8 cellular contexts compared by ENCODE assay signal in the genomic region with DNA sequence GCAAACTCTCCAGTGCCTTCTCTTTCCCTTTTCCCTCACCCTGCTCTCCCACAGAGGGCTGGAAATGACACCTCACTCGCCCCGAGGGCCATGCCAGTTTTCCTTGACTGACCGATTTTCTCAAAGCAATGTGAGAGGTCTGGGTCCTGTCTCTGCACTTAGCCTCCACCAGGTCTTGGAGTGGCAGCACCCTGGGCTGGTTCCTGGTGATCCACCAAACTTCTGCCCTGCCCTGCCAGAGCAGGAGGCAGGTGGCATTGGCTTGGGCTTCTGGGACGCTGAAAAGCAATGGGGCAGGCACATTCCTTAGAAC.
DNase-seq lines count a peak whose midpoint lies in the region; ATAC-seq, FAIRE-seq and TF ChIP-seq lines count a peak whose summit lies in the region.

No MANE protein-coding gene starts in this region.

- FAIRE-seq in HepG2 (lab: Jason Lieb, UNC), result no peak

- peaks cover 5% of the 10 kb centered on the region for H3K36me3 Mint-ChIP-seq in activated T-cell treated with anti-CD3 and anti-CD28 coated beads, Interleukin-2, amount 50 U/mL, for 24 hours (ENCODE audit: low read depth)
- H3K36me3 Mint-ChIP-seq in activated naive CD8-positive, alpha-beta T cell treated with anti-CD3 and anti-CD28 coated beads for 36 hours, result peaks cover 5% of the 10 kb centered on the region

- H3K9me3 ChIP-seq in HepG2 (ENCODE audit: low read length) (no peaks in the 10 kb centered on the region), thoracic aorta (no peaks in the 10 kb centered on the region)

- H4K20me1 ChIP-seq in HepG2 (ENCODE audit: insufficient read depth, low read length), result no peaks in the 10 kb centered on the region; the same call in 1 of the 2 replicates

- H3K9ac ChIP-seq in HepG2 (ENCODE audit: insufficient read depth, low read depth, low read length), result peak overlapping the region; percentile 88

- peak; percentile 51 for DNase-seq in activated T-cell treated with anti-CD3 and anti-CD28 coated beads, Interleukin-2, amount 50 U/mL, for 24 hours
- DNase-seq in activated T-cell treated with anti-CD3 and anti-CD28 coated beads for 4 hours, result no peak
- no peak for DNase-seq in activated naive CD8-positive, alpha-beta T cell treated with anti-CD3 and anti-CD28 coated beads for 36 hours
- no peak for DNase-seq in HepG2 (ENCODE audit: low spot score)
- DNase-seq in thoracic aorta (ENCODE audit: low spot score), result no peak
- no peak for DNase-seq in GM03348 (ENCODE audit: low spot score)
- DNase-seq in superior temporal gyrus (ENCODE audit: extremely low spot score), result no peak

- H3K4me3 ChIP-seq in HepG2 (replicated peaks in 1 of 3; ENCODE audit: insufficient read depth in 1 of 3, low read depth in 2 of 3, low read length in 3 of 3) (peak overlapping the region; percentile 81 to 95 (median 87)), thoracic aorta (peak overlapping the region; percentile 70)

- TF ChIP-seq RAD21 in HepG2 (CRISPR knock-in tag; IDR thresholded peaks at IDR 0.05), result no peak

- peaks cover 53% of the 10 kb centered on the region for H3K4me1 ChIP-seq in HepG2 (ENCODE audit: insufficient read depth, low read length)
- peaks cover 11 to 14% of the 10 kb centered on the region in 2 donors for H3K4me1 ChIP-seq in thoracic aorta (ENCODE audit: control insufficient read depth in 1 of 2, low read depth in 2 of 2)

- no peaks in the 10 kb centered on the region for H3K27me3 Mint-ChIP-seq in activated T-cell treated with anti-CD3 and anti-CD28 coated beads, Interleukin-2, amount 50 U/mL, for 24 hours
- no peaks in the 10 kb centered on the region for H3K27me3 Mint-ChIP-seq in activated naive CD8-positive, alpha-beta T cell treated with anti-CD3 and anti-CD28 coated beads for 36 hours

- TF ChIP-seq POLR2A in HepG2 (IDR thresholded peaks at IDR 0.05; ENCODE audit: insufficient read depth in 1 of 2, low read depth in 2 of 2, low read length in 2 of 2), result no peak

- peak overlapping the region; percentile 87 for H3K4me3 Mint-ChIP-seq in activated T-cell treated with anti-CD3 and anti-CD28 coated beads, Interleukin-2, amount 50 U/mL, for 24 hours
- peak overlapping the region; percentile 87 for H3K4me3 Mint-ChIP-seq in activated naive CD8-positive, alpha-beta T cell treated with anti-CD3 and anti-CD28 coated beads for 36 hours

- no peak for TF ChIP-seq EP300 in HepG2 (IDR thresholded peaks at IDR 0.05; ENCODE audit: low read depth in 2 of 2, low read length in 2 of 2)
- no peak for TF ChIP-seq EP300 in HepG2 (CRISPR knock-in tag; IDR thresholded peaks at IDR 0.05; ENCODE audit: borderline replicate concordance)

- in situ Hi-C loops in HepG2 (cut with HindIII; ENCODE audit: extremely low pct_ligation_motif_present, low pct_unique_long_range_greater_than_20kb), result no loop called here

- peak overlapping the region; percentile 63 for H3K27ac ChIP-seq in HepG2 (ENCODE audit: extremely low read length, insufficient read depth, low read length)
- H3K27ac ChIP-seq in thoracic aorta, result no peak overlapping the region

- H3K4me2 ChIP-seq in HepG2 (ENCODE audit: low read depth, low read length), result peak overlapping the region; percentile 89

- H3K27ac Mint-ChIP-seq in activated T-cell treated with anti-CD3 and anti-CD28 coated beads, Interleukin-2, amount 50 U/mL, for 24 hours, result peak overlapping the region; percentile 83
- peak overlapping the region; percentile 72 for H3K27ac Mint-ChIP-seq in activated naive CD8-positive, alpha-beta T cell treated with anti-CD3 and anti-CD28 coated beads for 36 hours

- H3K4me1 Mint-ChIP-seq in activated T-cell treated with anti-CD3 and anti-CD28 coated beads, Interleukin-2, amount 50 U/mL, for 24 hours (ENCODE audit: low read depth), result peaks cover 61% of the 10 kb centered on the region
- H3K4me1 Mint-ChIP-seq in activated naive CD8-positive, alpha-beta T cell treated with anti-CD3 and anti-CD28 coated beads for 36 hours, result peaks cover 58% of the 10 kb centered on the region

- TF ChIP-seq CTCF in HepG2 (CRISPR knock-in tag; IDR thresholded peaks at IDR 0.05) (no peak), thoracic aorta (IDR thresholded peaks at IDR 0.05) (no peak)

- H3K27me3 ChIP-seq in HepG2 (ENCODE audit: control insufficient read depth in 1 of 2, insufficient read depth in 2 of 2, low read length in 2 of 2) (no peaks in the 10 kb centered on the region), thoracic aorta (replicated peaks; ENCODE audit: insufficient read depth) (no peaks in the 10 kb centered on the region)

- CTCF ChIA-PET in HepG2 (lab: Yijun Ruan, JAX; ENCODE audit: low intra/inter-chr PET ratio, low total read pairs), result no interaction called here

- ATAC-seq in HepG2 (peak; percentile 1; the same call in 2 of the 3 replicates), thoracic aorta (ENCODE audit: insufficient number of reproducible peaks, low FRiP score, low read depth) (no peak), GM19035 (IDR thresholded peaks at IDR 0.05; ENCODE audit: unreplicated experiment) (no peak)

- POLR2A ChIA-PET in HepG2 (lab: Yijun Ruan, JAX), result interaction anchor here (1.0 to 6.0 kb wide), 5 partner anchors 10 to 50 kb away, joined by 3 to 161 read pairs (median 104); no protein-coding TSS in a partner anchor

- no TSS peak for BruUV-seq in HepG2 (replicated peaks; lab: Mats Ljungman, UMichigan)

- 0% methylated on average over 4 of the region's 4 CpGs for WGBS in HepG2 (ENCODE audit: low lambda C conversion rate)

- peaks cover 3 to 12% of the 10 kb centered on the region in 2 experiments; a peak in 2 of 5 replicates for H3K36me3 ChIP-seq in HepG2 (replicated peaks in 1 of 2; ENCODE audit: control insufficient read depth in 1 of 2, insufficient read depth in 2 of 2, low read length in 2 of 2)
- H3K36me3 ChIP-seq in thoracic aorta, result no peaks in the 10 kb centered on the region

- H3K79me2 ChIP-seq in HepG2 (ENCODE audit: insufficient read depth, low read length), result peaks cover 59% of the 10 kb centered on the region

- H3K9me3 Mint-ChIP-seq in activated T-cell treated with anti-CD3 and anti-CD28 coated beads, Interleukin-2, amount 50 U/mL, for 24 hours, result no peaks in the 10 kb centered on the region
- no peaks in the 10 kb centered on the region for H3K9me3 Mint-ChIP-seq in activated naive CD8-positive, alpha-beta T cell treated with anti-CD3 and anti-CD28 coated beads for 36 hours

- intact Hi-C loops in HepG2 (cut with micrococcal nuclease; ENCODE audit: unreplicated experiment), result loop anchor here (1.0 kb wide), 2 partner anchors 9 to 28 kb away; no protein-coding TSS in a partner anchor

- no peak overlapping the region for H2AFZ ChIP-seq in HepG2 (ENCODE audit: low read length)

TF ChIP-seq in HepG2, 621 proteins besides CTCF, POLR2A, EP300 and RAD21 (continues in another document):
- 0 out of 2 replicates have a peak, but pooled peaks have one; percentile 29 for TF ChIP-seq MTF2 (CRISPR knock-in tag; IDR thresholded peaks at IDR 0.05; ENCODE audit: borderline replicate concordance)
- no peak for TF ChIP-seq ZNF263 (CRISPR knock-in tag; IDR thresholded peaks at IDR 0.05)
- TF ChIP-seq, protein P1, sequence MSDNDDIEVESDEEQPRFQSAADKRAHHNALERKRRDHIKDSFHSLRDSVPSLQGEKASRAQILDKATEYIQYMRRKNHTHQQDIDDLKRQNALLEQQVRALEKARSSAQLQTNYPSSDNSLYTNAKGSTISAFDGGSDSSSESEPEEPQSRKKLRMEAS (IDR thresholded peaks at IDR 0.05), result no peak
- TF ChIP-seq ARID2 (CRISPR knock-in tag; IDR thresholded peaks at IDR 0.05; ENCODE audit: borderline replicate concordance), result no peak
- TF ChIP-seq HNF4G (IDR thresholded peaks at IDR 0.05; ENCODE audit: borderline replicate concordance, low read depth, low read length), result no peak
- TF ChIP-seq HNF4G (CRISPR knock-in tag; IDR thresholded peaks at IDR 0.05; ENCODE audit: borderline replicate concordance, low read depth), result no peak
- no peak for TF ChIP-seq ONECUT2 (CRISPR knock-in tag; IDR thresholded peaks at IDR 0.05)
- no peak for TF ChIP-seq CEBPG (CRISPR knock-in tag; IDR thresholded peaks at IDR 0.05)
- TF ChIP-seq, protein P2, sequence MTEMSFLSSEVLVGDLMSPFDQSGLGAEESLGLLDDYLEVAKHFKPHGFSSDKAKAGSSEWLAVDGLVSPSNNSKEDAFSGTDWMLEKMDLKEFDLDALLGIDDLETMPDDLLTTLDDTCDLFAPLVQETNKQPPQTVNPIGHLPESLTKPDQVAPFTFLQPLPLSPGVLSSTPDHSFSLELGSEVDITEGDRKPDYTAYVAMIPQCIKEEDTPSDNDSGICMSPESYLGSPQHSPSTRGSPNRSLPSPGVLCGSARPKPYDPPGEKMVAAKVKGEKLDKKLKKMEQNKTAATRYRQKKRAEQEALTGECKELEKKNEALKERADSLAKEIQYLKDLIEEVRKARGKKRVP (CRISPR knock-in tag; IDR thresholded peaks at IDR 0.05), result no peak
